In genomic region chr1:143698016-143698415, GRCh38 we compare ENCODE assay signal across 8 cellular contexts.
DNase-seq lines count a peak whose midpoint lies in the region; ATAC-seq and TF ChIP-seq lines count a peak whose summit lies in the region.

No MANE protein-coding gene starts in this region.

- intact Hi-C loops in left ventricle myocardium superior (cut with micrococcal nuclease) = no loop called here
- intact Hi-C loops in CD8-positive, alpha-beta T cell (cut with DNase I, micrococcal nuclease) = no loop called here

- H3K27me3 ChIP-seq in GM23248 (replicated peaks; ENCODE audit: insufficient read depth) = no peaks in the 10 kb centered on the region
- no peaks in the 10 kb centered on the region for H3K27me3 ChIP-seq in CD8-positive, alpha-beta T cell (ENCODE audit: insufficient read depth, low read length)

- no peaks in the 10 kb centered on the region for H3K9me3 Mint-ChIP-seq in CD8-positive, alpha-beta T cell

- no peak overlapping the region for H3K4me2 ChIP-seq in GM23248 (ENCODE audit: unreplicated experiment)

- peaks cover 7% of the 10 kb centered on the region for H3K4me1 Mint-ChIP-seq in CD8-positive, alpha-beta T cell (ENCODE audit: low read depth)

- H3K4me3 ChIP-seq in AG04449 (ENCODE audit: low read depth, low read length) (no peak overlapping the region), GM23248 (no peak overlapping the region)
- no peak overlapping the region for H3K4me3 ChIP-seq in CD8-positive, alpha-beta T cell (ENCODE audit: low read depth, low read length)

- H3K9me2 ChIP-seq in GM23248 (ENCODE audit: insufficient read depth) = no peaks in the 10 kb centered on the region

- H4K20me1 ChIP-seq in GM23248 (ENCODE audit: insufficient read depth) = no peaks in the 10 kb centered on the region

- POLR2A ChIA-PET in AG04449 (lab: Yijun Ruan, JAX) = no interaction called here
- POLR2A ChIA-PET in CD8-positive, alpha-beta T cell (lab: Charles Lee) = no interaction called here

- TF ChIP-seq CTCF in AG04449 (IDR thresholded peaks at IDR 0.05; ENCODE audit: insufficient read depth, low read length, missing control alignments) = peak; percentile 44
- no peak for TF ChIP-seq CTCF in CD8-positive, alpha-beta T cell (IDR thresholded peaks at IDR 0.05)

- no peak overlapping the region for H3K9ac ChIP-seq in GM23248

- H3K27ac Mint-ChIP-seq in CD8-positive, alpha-beta T cell = no peak overlapping the region

- H3K9me3 ChIP-seq in GM23248 (ENCODE audit: low read depth) = no peaks in the 10 kb centered on the region
- no peaks in the 10 kb centered on the region for H3K9me3 ChIP-seq in CD8-positive, alpha-beta T cell (ENCODE audit: low read length)

- in situ Hi-C loops in GM23248 (cut with MboI) = no loop called here

- CTCF ChIA-PET in AG04449 (lab: Yijun Ruan, JAX) = no interaction called here
- CTCF ChIA-PET in CD8-positive, alpha-beta T cell (lab: Charles Lee) = no interaction called here

- no peak for ATAC-seq in left ventricle myocardium superior
- no peak for ATAC-seq in CD8-positive, alpha-beta T cell

- no peaks in the 10 kb centered on the region for H3K36me3 ChIP-seq in GM23248 (ENCODE audit: low read depth)
- no peaks in the 10 kb centered on the region for H3K36me3 ChIP-seq in CD8-positive, alpha-beta T cell (ENCODE audit: insufficient read depth, low read length)

- no peaks in the 10 kb centered on the region for H3K4me1 ChIP-seq in GM23248 (ENCODE audit: insufficient read depth)
- no peaks in the 10 kb centered on the region for H3K4me1 ChIP-seq in CD8-positive, alpha-beta T cell (ENCODE audit: insufficient read depth, low read length)

- no peaks in the 10 kb centered on the region for H3K36me3 Mint-ChIP-seq in CD8-positive, alpha-beta T cell

- no peaks in the 10 kb centered on the region for H3F3A ChIP-seq in GM23248 (ENCODE audit: insufficient read depth)

- no peak overlapping the region for H2AFZ ChIP-seq in GM23248

- no peak overlapping the region for H3K27ac ChIP-seq in GM23248
- H3K27ac ChIP-seq in CD8-positive, alpha-beta T cell (ENCODE audit: low read depth, low read length) = no peak overlapping the region

- H3K27me3 Mint-ChIP-seq in CD8-positive, alpha-beta T cell (ENCODE audit: low read depth) = peaks cover 69% of the 10 kb centered on the region

- no peaks in the 10 kb centered on the region for H3K79me2 ChIP-seq in GM23248 (ENCODE audit: insufficient read depth)

- no peak overlapping the region for H3K4me3 Mint-ChIP-seq in CD8-positive, alpha-beta T cell

- no peak for DNase-seq in AG04449 (ENCODE audit: low read depth, low spot score)
- peak; percentile 5 for DNase-seq in GM23248
- peak; percentile 10 for DNase-seq in SK-N-DZ (ENCODE audit: low spot score)
- DNase-seq in left ventricle myocardium superior = peak; percentile 51
- no peak for DNase-seq in NK-92 (lab: John Stamatoyannopoulos, UW; ENCODE audit: unreplicated experiment)
- DNase-seq in activated CD4-positive, CD25-positive, alpha-beta regulatory T cell treated with anti-CD3 and anti-CD28 coated beads, Interleukin-2, amount 50 U/mL, for 72 hours = no peak
- no peak for DNase-seq in DMS114 treated with DMSO at 0.1 percent for 48 hours (lab: John Stamatoyannopoulos, UW; ENCODE audit: unreplicated experiment)
- DNase-seq in CD8-positive, alpha-beta T cell = no peak

- WGBS in GM23248 (ENCODE audit: low coverage in 1 of 2, low lambda C conversion rate in 2 of 2, missing lambda C conversion rate in 2 of 2), 2 experiments = 1 to 3% methylated on average over 19 to 20 of the region's 21 CpGs

Comparison
In these comparisons a context has a peak if more than half of its experiments do, and no peak if none do; other contexts are left out.
1. DNase-seq: peak in GM23248 (single experiment), SK-N-DZ (single experiment) and left ventricle myocardium superior (single experiment); none in AG04449 (single experiment), NK-92 (single experiment), activated CD4-positive, CD25-positive, alpha-beta regulatory T cell treated with anti-CD3 and anti-CD28 coated beads, Interleukin-2, amount 50 U/mL, for 72 hours (single experiment), DMS114 treated with DMSO at 0.1 percent for 48 hours (single experiment) and CD8-positive, alpha-beta T cell (0 of 7).